Comparison of ENCODE assay signal across 24 cellular contexts in the genomic region with DNA sequence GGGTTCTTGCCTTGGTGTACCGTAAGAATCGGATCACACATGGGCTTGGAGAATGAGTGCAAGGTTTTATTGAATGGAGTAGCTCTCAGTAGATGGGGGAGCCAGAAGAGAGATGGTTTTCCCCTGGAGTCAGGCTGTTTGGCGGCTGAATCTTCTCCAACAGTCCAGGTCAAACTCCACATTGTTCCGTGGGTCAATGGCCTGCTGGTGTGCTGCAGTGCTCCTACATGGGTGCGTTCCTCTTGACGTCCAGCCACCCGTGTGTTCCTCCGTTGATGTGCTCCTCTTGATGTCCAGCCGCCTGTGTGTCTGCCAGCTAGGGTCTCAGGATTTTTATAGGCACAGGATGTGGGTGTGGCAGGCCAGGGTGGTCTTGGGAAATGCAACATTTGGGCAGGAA.
DNase-seq lines count a peak whose midpoint lies in the region; ATAC-seq, FAIRE-seq and TF ChIP-seq lines count a peak whose summit lies in the region.
"Had no signal": no experiment of that assay in that cellular context is flagged by ENCODE, and none has a peak within 500 bp of the region (broad histone marks: within the 10 kb centered on the region; RNA-seq: fewer than 3 reads in every experiment).

No MANE protein-coding gene starts in this region.

- in situ Hi-C loops in HepG2 (cut with HindIII; ENCODE audit: extremely low pct_ligation_motif_present, low pct_unique_long_range_greater_than_20kb): no loop called here

- H3F3A ChIP-seq in OCI-LY1 (ENCODE audit: insufficient read depth, low read length) (no peaks in the 10 kb centered on the region), neural progenitor cell (ENCODE audit: low read depth) (no peaks in the 10 kb centered on the region)

- H3K4me3 ChIP-seq in BLaER1 (no peak overlapping the region), OCI-LY1 (ENCODE audit: low read depth, low read length, poor library complexity, severe bottlenecking) (no peak overlapping the region), HepG2 (replicated peaks in 1 of 3; ENCODE audit: insufficient read depth in 1 of 3, low read depth in 2 of 3, low read length in 3 of 3) (no peak overlapping the region), neural progenitor cell (no peak overlapping the region)
- H3K4me3 ChIP-seq: GM12878 had no signal

- H3K4me1 ChIP-seq in BLaER1: peaks cover 26% of the 10 kb centered on the region
- peaks cover 20% of the 10 kb centered on the region for H3K4me1 ChIP-seq in OCI-LY1 (ENCODE audit: insufficient read depth, low read length, severe bottlenecking)
- peaks cover 16% of the 10 kb centered on the region for H3K4me1 ChIP-seq in HepG2 (ENCODE audit: insufficient read depth, low read length)
- H3K4me1 ChIP-seq in neural progenitor cell: peaks cover 5% of the 10 kb centered on the region
- H3K4me1 ChIP-seq: Caco-2 had no signal

- FAIRE-seq in HepG2 (lab: Jason Lieb, UNC): no peak
- no peak for FAIRE-seq in RCC 7860 (lab: Jason Lieb, UNC)
- FAIRE-seq in GM12892 (lab: Jason Lieb, UNC): no peak
- FAIRE-seq: A204.1, GM12878, GM18507 had no signal

- no peaks in the 10 kb centered on the region for H3K9me2 ChIP-seq in OCI-LY1 (ENCODE audit: low read depth, low read length)

- peaks cover 14% of the 10 kb centered on the region for H3K4me1 Mint-ChIP-seq in neural progenitor cell
- H3K4me1 Mint-ChIP-seq: CD4-positive, CD25-positive, alpha-beta regulatory T cell had no signal

- no peak overlapping the region for H3K27ac Mint-ChIP-seq in neural progenitor cell
- H3K27ac Mint-ChIP-seq: B cell; CD4-positive, CD25-positive, alpha-beta regulatory T cell; CD8-positive, alpha-beta T cell had no signal

- H4K20me1 ChIP-seq in BLaER1 (no peaks in the 10 kb centered on the region), OCI-LY1 (ENCODE audit: insufficient read depth, low read length) (no peaks in the 10 kb centered on the region), HepG2 (ENCODE audit: insufficient read depth, low read length) (no peaks in the 10 kb centered on the region), neural progenitor cell (ENCODE audit: low read depth) (no peaks in the 10 kb centered on the region)

- DNase-seq in HepG2 (ENCODE audit: low spot score): no peak
- DNase-seq in neural progenitor cell (ENCODE audit: low spot score): no peak
- no peak for DNase-seq in stimulated activated CD4-positive, alpha-beta T cell treated with anti-CD3 and anti-CD28 coated beads, Interleukin-15, amount 100 ng/mL, for 24 hours
- no peak for DNase-seq in RCC 7860 (ENCODE audit: low spot score)
- no peak for DNase-seq in GM12892 (ENCODE audit: insufficient read length)
- DNase-seq: Caco-2; CD4-positive, CD25-positive, alpha-beta regulatory T cell; CD8-positive, alpha-beta T cell; DMS153; DMS79; EL; GDM1; GOT3; H7; HCEC 1CT had no signal

- H3K27me3 ChIP-seq in BLaER1 (no peaks in the 10 kb centered on the region), OCI-LY1 (ENCODE audit: insufficient read depth, low read length) (no peaks in the 10 kb centered on the region), HepG2 (ENCODE audit: control insufficient read depth in 1 of 2, insufficient read depth in 2 of 2, low read length in 2 of 2) (no peaks in the 10 kb centered on the region), neural progenitor cell (no peaks in the 10 kb centered on the region)

- WGBS in HepG2 (ENCODE audit: low lambda C conversion rate): 23% methylated on average over 6 of the region's 9 CpGs

- intact Hi-C loops in HepG2 (cut with micrococcal nuclease; ENCODE audit: unreplicated experiment): no loop called here

- H3K9ac ChIP-seq in BLaER1: no peak overlapping the region
- no peak overlapping the region; the same call in 1 of the 2 replicates for H3K9ac ChIP-seq in OCI-LY1 (ENCODE audit: low read length)
- no peak overlapping the region for H3K9ac ChIP-seq in HepG2 (ENCODE audit: insufficient read depth, low read depth, low read length)
- H3K9ac ChIP-seq in neural progenitor cell: no peak overlapping the region

- no peak for TF ChIP-seq EP300 in HepG2 (IDR thresholded peaks at IDR 0.05; ENCODE audit: low read depth in 2 of 2, low read length in 2 of 2)
- no peak for TF ChIP-seq EP300 in HepG2 (CRISPR knock-in tag; IDR thresholded peaks at IDR 0.05; ENCODE audit: borderline replicate concordance)

- H3K36me3 ChIP-seq in BLaER1 (no peaks in the 10 kb centered on the region), OCI-LY1 (ENCODE audit: insufficient read depth, low read length) (no peaks in the 10 kb centered on the region), HepG2 (replicated peaks in 1 of 2; ENCODE audit: control insufficient read depth in 1 of 2, insufficient read depth in 2 of 2, low read length in 2 of 2) (no peaks in the 10 kb centered on the region), neural progenitor cell (no peaks in the 10 kb centered on the region)

- TF ChIP-seq RAD21 in HepG2 (CRISPR knock-in tag; IDR thresholded peaks at IDR 0.05): no peak

- no peak overlapping the region for H3K4me3 Mint-ChIP-seq in neural progenitor cell
- H3K4me3 Mint-ChIP-seq: B cell; CD4-positive, CD25-positive, alpha-beta regulatory T cell; CD8-positive, alpha-beta T cell had no signal

- CTCF ChIA-PET in HepG2 (lab: Yijun Ruan, JAX; ENCODE audit: low intra/inter-chr PET ratio, low total read pairs): no interaction called here

- H3K9me3 Mint-ChIP-seq in neural progenitor cell: no peaks in the 10 kb centered on the region
- H3K9me3 Mint-ChIP-seq: CD8-positive, alpha-beta T cell had no signal

- TF ChIP-seq CTCF in OCI-LY1 (IDR thresholded peaks at IDR 0.05; ENCODE audit: low read length) (no peak), HepG2 (CRISPR knock-in tag; IDR thresholded peaks at IDR 0.05) (no peak), neural progenitor cell (IDR thresholded peaks at IDR 0.05) (no peak)

- H2AFZ ChIP-seq in OCI-LY1 (ENCODE audit: low read length) (peak overlapping the region; percentile 20; the same call in 1 of the 2 replicates), HepG2 (ENCODE audit: low read length) (no peak overlapping the region), neural progenitor cell (replicated peaks) (peak overlapping the region; percentile 64)

- H3K79me2 ChIP-seq in OCI-LY1 (ENCODE audit: insufficient read depth, low read length) (no peaks in the 10 kb centered on the region), HepG2 (ENCODE audit: insufficient read depth, low read length) (no peaks in the 10 kb centered on the region), neural progenitor cell (ENCODE audit: low read depth) (no peaks in the 10 kb centered on the region)

- H3K27me3 Mint-ChIP-seq in neural progenitor cell (ENCODE audit: insufficient read depth, low read depth): no peaks in the 10 kb centered on the region
- H3K27me3 Mint-ChIP-seq: B cell; CD4-positive, CD25-positive, alpha-beta regulatory T cell had no signal

- ATAC-seq in HepG2: peak; percentile 74
- no peak for ATAC-seq in HG03520 (IDR thresholded peaks at IDR 0.05; ENCODE audit: unreplicated experiment)
- ATAC-seq: CD8-positive, alpha-beta T cell; GM12878 had no signal

- no peak for TF ChIP-seq POLR2A in HepG2 (IDR thresholded peaks at IDR 0.05; ENCODE audit: insufficient read depth in 1 of 2, low read depth in 2 of 2, low read length in 2 of 2)
- no peak for TF ChIP-seq POLR2A in GM12892 (IDR thresholded peaks at IDR 0.05; ENCODE audit: low read depth, low read length)

- H3K4me2 ChIP-seq in BLaER1: peak overlapping the region; percentile 54
- H3K4me2 ChIP-seq in OCI-LY1 (ENCODE audit: low read length): no peak overlapping the region; the same call in 1 of the 2 replicates
- no peak overlapping the region for H3K4me2 ChIP-seq in HepG2 (ENCODE audit: low read depth, low read length)
- no peak overlapping the region for H3K4me2 ChIP-seq in neural progenitor cell

- BruUV-seq in HepG2 (replicated peaks; lab: Mats Ljungman, UMichigan): no TSS peak

- H3K27ac ChIP-seq in BLaER1 (no peak overlapping the region), OCI-LY1 (ENCODE audit: low read depth, low read length, poor library complexity, severe bottlenecking) (peak overlapping the region; percentile 28), HepG2 (ENCODE audit: extremely low read length, insufficient read depth, low read length) (no peak overlapping the region), neural progenitor cell (no peak overlapping the region)
- H3K27ac ChIP-seq: 22Rv1, C4-2B had no signal

- POLR2A ChIA-PET in HepG2 (lab: Yijun Ruan, JAX): no interaction called here

- no peaks in the 10 kb centered on the region for H3K36me3 Mint-ChIP-seq in neural progenitor cell
- H3K36me3 Mint-ChIP-seq: CD4-positive, CD25-positive, alpha-beta regulatory T cell; CD8-positive, alpha-beta T cell had no signal

- H3K9me3 ChIP-seq in BLaER1: no peaks in the 10 kb centered on the region
- no peaks in the 10 kb centered on the region for H3K9me3 ChIP-seq in OCI-LY1 (ENCODE audit: low read length)
- no peaks in the 10 kb centered on the region for H3K9me3 ChIP-seq in HepG2 (ENCODE audit: low read length)
- no peaks in the 10 kb centered on the region for H3K9me3 ChIP-seq in neural progenitor cell (ENCODE audit: low read depth)
- H3K9me3 ChIP-seq: Caco-2 had no signal

TF ChIP-seq in HepG2, 621 proteins besides CTCF, POLR2A, EP300 and RAD21 (continues in another document):
- TF ChIP-seq, protein P1, sequence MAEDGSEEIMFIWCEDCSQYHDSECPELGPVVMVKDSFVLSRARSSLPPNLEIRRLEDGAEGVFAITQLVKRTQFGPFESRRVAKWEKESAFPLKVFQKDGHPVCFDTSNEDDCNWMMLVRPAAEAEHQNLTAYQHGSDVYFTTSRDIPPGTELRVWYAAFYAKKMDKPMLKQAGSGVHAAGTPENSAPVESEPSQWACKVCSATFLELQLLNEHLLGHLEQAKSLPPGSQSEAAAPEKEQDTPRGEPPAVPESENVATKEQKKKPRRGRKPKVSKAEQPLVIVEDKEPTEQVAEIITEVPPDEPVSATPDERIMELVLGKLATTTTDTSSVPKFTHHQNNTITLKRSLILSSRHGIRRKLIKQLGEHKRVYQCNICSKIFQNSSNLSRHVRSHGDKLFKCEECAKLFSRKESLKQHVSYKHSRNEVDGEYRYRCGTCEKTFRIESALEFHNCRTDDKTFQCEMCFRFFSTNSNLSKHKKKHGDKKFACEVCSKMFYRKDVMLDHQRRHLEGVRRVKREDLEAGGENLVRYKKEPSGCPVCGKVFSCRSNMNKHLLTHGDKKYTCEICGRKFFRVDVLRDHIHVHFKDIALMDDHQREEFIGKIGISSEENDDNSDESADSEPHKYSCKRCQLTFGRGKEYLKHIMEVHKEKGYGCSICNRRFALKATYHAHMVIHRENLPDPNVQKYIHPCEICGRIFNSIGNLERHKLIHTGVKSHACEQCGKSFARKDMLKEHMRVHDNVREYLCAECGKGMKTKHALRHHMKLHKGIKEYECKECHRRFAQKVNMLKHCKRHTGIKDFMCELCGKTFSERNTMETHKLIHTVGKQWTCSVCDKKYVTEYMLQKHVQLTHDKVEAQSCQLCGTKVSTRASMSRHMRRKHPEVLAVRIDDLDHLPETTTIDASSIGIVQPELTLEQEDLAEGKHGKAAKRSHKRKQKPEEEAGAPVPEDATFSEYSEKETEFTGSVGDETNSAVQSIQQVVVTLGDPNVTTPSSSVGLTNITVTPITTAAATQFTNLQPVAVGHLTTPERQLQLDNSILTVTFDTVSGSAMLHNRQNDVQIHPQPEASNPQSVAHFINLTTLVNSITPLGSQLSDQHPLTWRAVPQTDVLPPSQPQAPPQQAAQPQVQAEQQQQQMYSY (CRISPR knock-in tag; IDR thresholded peaks at IDR 0.05): no peak
- TF ChIP-seq HMG20B (CRISPR knock-in tag; conservative IDR thresholded peaks at IDR 0.05): no peak
